In genomic region chr3:183098538-183099025, GRCh38 we compare ENCODE assay signal across 8 cellular contexts. TPM values are rescaled to one million over a fixed set of nuclear protein-coding genes. Genes with fewer than 3 reads are reported as not detected.
DNase-seq lines count a peak whose midpoint lies in the region; ATAC-seq and TF ChIP-seq lines count a peak whose summit lies in the region.

No MANE protein-coding gene starts in this region.

- H4K20me1 ChIP-seq in BLaER1: no peaks in the 10 kb centered on the region; the same call in 1 of the 2 replicates

- H3K4me3 ChIP-seq in BLaER1 (peak overlapping the region; percentile 93), SK-N-MC (peak overlapping the region; percentile 89), foreskin fibroblast (ENCODE audit: low read depth in 1 of 2, low read length in 2 of 2) (peak overlapping the region; percentile 65 to 94), gastrocnemius medialis (peak overlapping the region; percentile 76 to 95 (median 82))

- no peak for DNase-seq in SK-N-MC (ENCODE audit: low read depth, low spot score)
- DNase-seq in foreskin fibroblast: no peak
- DNase-seq in gastrocnemius medialis: no peak
- DNase-seq in glomerular visceral epithelial cell (ENCODE audit: extremely low spot score): no peak
- DNase-seq in COLO668 (lab: John Stamatoyannopoulos, UW; ENCODE audit: unreplicated experiment): no peak

- H3K9ac ChIP-seq in BLaER1 (peak overlapping the region; percentile 88), SK-N-MC (ENCODE audit: insufficient read length) (peak overlapping the region; percentile 89)

- no peaks in the 10 kb centered on the region for H3K9me3 ChIP-seq in BLaER1
- no peaks in the 10 kb centered on the region for H3K9me3 ChIP-seq in SK-N-MC (ENCODE audit: low read depth, low read length)
- H3K9me3 ChIP-seq in gastrocnemius medialis: no peaks in the 10 kb centered on the region

- H3K4me2 ChIP-seq in BLaER1: peak overlapping the region; percentile 86

- H3K36me3 ChIP-seq in BLaER1 (peaks cover 25% of the 10 kb centered on the region), SK-N-MC (ENCODE audit: insufficient read depth, low read length) (peaks cover 5% of the 10 kb centered on the region), gastrocnemius medialis (no peaks in the 10 kb centered on the region)

- no peaks in the 10 kb centered on the region for H3K27me3 ChIP-seq in BLaER1
- H3K27me3 ChIP-seq in gastrocnemius medialis: no peaks in the 10 kb centered on the region

- intact Hi-C loops in gastrocnemius medialis (cut with DNase I; ENCODE audit: low total_unique reads): loop anchor here (2.0 to 5.0 kb wide), 3 partner anchors 136 to 169 kb away; no protein-coding TSS in a partner anchor

- H3K4me1 ChIP-seq in BLaER1 (peaks cover 24% of the 10 kb centered on the region), gastrocnemius medialis (peaks cover 5 to 15% of the 10 kb centered on the region in 2 donors)

- in situ Hi-C loops in gastrocnemius medialis (cut with MboI; ENCODE audit: low sequenced_read_pairs in 4 of 4): no loop called here

- TF ChIP-seq POLR2A in gastrocnemius medialis (IDR thresholded peaks at IDR 0.05): no peak

- H3K27ac ChIP-seq in BLaER1 (peak overlapping the region; percentile 88), SK-N-MC (no peak overlapping the region), gastrocnemius medialis (peak overlapping the region; percentile 86 to 94 (median 92))

- no peak for TF ChIP-seq CTCF in foreskin fibroblast (IDR thresholded peaks at IDR 0.05; ENCODE audit: low read depth, low read length)
- no peak for TF ChIP-seq CTCF in gastrocnemius medialis (IDR thresholded peaks at IDR 0.05 in 4 of 5, conservative IDR thresholded peaks at IDR 0.05 in 1 of 5)

- ATAC-seq in GM21360 (IDR thresholded peaks at IDR 0.05; ENCODE audit: unreplicated experiment) (peak; percentile 26), gastrocnemius medialis (peak; percentile 7 to 9), HG03175 (IDR thresholded peaks at IDR 0.05; ENCODE audit: unreplicated experiment) (no peak)

RNA-seq across cellular contexts. Expression of gene MCCC1, which starts 0.7 kb away (rescaled TPM):
- total RNA-seq in gastrocnemius medialis: 10 to 100 TPM; 11.5 to 24.5 (median 20.6) TPM
